8 cellular contexts compared by ENCODE assay signal in genomic region chr18:59358611-59359575, GRCh38. TPM values are rescaled to one million over a fixed set of nuclear protein-coding genes. Genes with fewer than 3 reads are reported as not detected.
DNase-seq lines count a peak whose midpoint lies in the region; ATAC-seq, FAIRE-seq and TF ChIP-seq lines count a peak whose summit lies in the region.

LMAN1 (minus strand) TSS chr18:59359265; CDS start chr18:59359244, 21 bp downstream.

- H3K9ac ChIP-seq in MM.1S (ENCODE audit: low read length), result peak within 1 kb of the TSS; percentile 95

- DNase-seq in HCEC 1CT (peak; percentile 94), MM.1S (peak; percentile 93), SHP77 treated with DMSO at 0.1 percent for 48 hours (lab: John Stamatoyannopoulos, UW) (peak; percentile 83), fibroblast of the aortic adventitia (ENCODE audit: low read depth) (peak; percentile 89)
- peak; percentile 97 for DNase-seq in activated effector memory CD4-positive, alpha-beta T cell treated with anti-CD3 and anti-CD28 coated beads, Interleukin-2, amount 50 U/mL, for 16 hours
- peak; percentile 98 for DNase-seq in stimulated activated naive CD8-positive, alpha-beta T cell treated with anti-CD3 and anti-CD28 coated beads, Interleukin-15, Interleukin-2, amounts not matched to agents 100 U/mL and 50 U/mL, for 24 hours

- no peaks in the 10 kb centered on the region for H3K9me2 ChIP-seq in MM.1S (replicated peaks; ENCODE audit: insufficient read depth, low read length)

- H3K4me1 ChIP-seq in MM.1S (ENCODE audit: low read length), result peaks cover 17% of the 10 kb centered on the region

- peak within 1 kb of the TSS; percentile 88 for H3K4me2 ChIP-seq in MM.1S (ENCODE audit: low read depth, low read length)

- FAIRE-seq in G401.6 (lab: Jason Lieb, UNC), result peak; percentile 47

- no peaks in the 10 kb centered on the region for H4K20me1 ChIP-seq in MM.1S (ENCODE audit: insufficient read depth, low read length)

- peaks cover 11% of the 10 kb centered on the region for H3K36me3 Mint-ChIP-seq in nephron (ENCODE audit: low read depth)

- H3K27me3 Mint-ChIP-seq in nephron (ENCODE audit: low read depth), result peaks cover under 1% of the 10 kb centered on the region

- H2AFZ ChIP-seq in MM.1S (ENCODE audit: low read length), result peak within 1 kb of the TSS; percentile 69

- peak within 1 kb of the TSS; percentile 94 to 100 (median 98) for H3K4me3 Mint-ChIP-seq in nephron

- ATAC-seq in stimulated activated naive CD8-positive, alpha-beta T cell treated with anti-CD3 and anti-CD28 coated beads, Interleukin-15, Interleukin-2, amounts not matched to agents 100 U/mL and 50 U/mL, for 24 hours, result peak; percentile 97

- H3K4me3 ChIP-seq in MM.1S (ENCODE audit: low read length) (peak within 1 kb of the TSS; percentile 79), fibroblast of the aortic adventitia (ENCODE audit: low read depth, low read length) (peak within 1 kb of the TSS; percentile 95)

- H3K27ac Mint-ChIP-seq in nephron, result peak within 1 kb of the TSS; percentile 93 to 97 (median 97)

- TF ChIP-seq CTCF in MM.1S (IDR thresholded peaks at IDR 0.05; ENCODE audit: low read length), result no peak
- TF ChIP-seq CTCF in fibroblast of the aortic adventitia (IDR thresholded peaks at IDR 0.05; ENCODE audit: insufficient read depth, low read length), result no peak
- TF ChIP-seq CTCF in nephron (IDR thresholded peaks at IDR 0.05; ENCODE audit: unreplicated experiment in 3 of 3), result no peak

- H3K36me3 ChIP-seq in MM.1S (replicated peaks; ENCODE audit: insufficient read depth, low read length), result peaks cover 10% of the 10 kb centered on the region

- H3K27me3 ChIP-seq in MM.1S (replicated peaks; ENCODE audit: insufficient read depth, low read length), result no peaks in the 10 kb centered on the region

- H3K9me3 Mint-ChIP-seq in nephron, result no peaks in the 10 kb centered on the region

- peak within 1 kb of the TSS; percentile 85 for H3K27ac ChIP-seq in MM.1S (ENCODE audit: low read length)

- no peaks in the 10 kb centered on the region for H3K9me3 ChIP-seq in MM.1S (replicated peaks; ENCODE audit: insufficient read depth, low read length)

- peaks cover 52% of the 10 kb centered on the region for H3K79me2 ChIP-seq in MM.1S (ENCODE audit: low read length)

- H3F3A ChIP-seq in MM.1S (ENCODE audit: insufficient read depth, low read length), result peaks cover 12% of the 10 kb centered on the region

- peaks cover 21% of the 10 kb centered on the region for H3K4me1 Mint-ChIP-seq in nephron

RNA-seq across cellular contexts. Expression of gene LMAN1, which starts in this region (rescaled TPM):
- 182 and 207 TPM in 2 replicates for total RNA-seq in fibroblast of the aortic adventitia (ENCODE audit: low replicate concordance)

Comparison
In these comparisons a context has a peak if more than half of its experiments do, and no peak if none do; other contexts are left out.
1. Peak in every context shown above with its lines: DNase-seq, ATAC-seq, H3K4me3 ChIP-seq and H3K27ac ChIP-seq.